ENCODE assay signal across 24 cellular contexts in the genomic region with DNA sequence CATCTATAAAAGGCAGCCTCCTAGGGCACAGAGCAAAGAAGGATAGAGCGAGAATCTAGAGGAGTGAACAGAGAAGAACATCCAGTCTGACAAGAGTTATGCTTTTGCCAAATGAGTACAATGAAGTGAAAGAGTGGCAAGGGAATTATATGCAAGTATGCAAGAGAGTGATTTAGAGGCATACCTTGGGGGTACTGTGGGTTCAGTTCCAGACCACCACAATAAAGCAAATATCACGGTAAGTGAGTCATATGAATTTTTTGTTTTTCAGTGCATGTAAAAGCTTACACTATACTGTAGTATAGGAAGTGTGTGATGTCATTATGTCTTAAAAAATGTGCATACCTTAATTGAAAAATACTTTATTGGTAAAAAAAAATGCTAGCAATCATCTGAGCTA.
A peak's percentile ranks its signal among the peaks of the same experiment; 100 is the strongest.
DNase-seq lines count a peak whose midpoint lies in the region; ATAC-seq, FAIRE-seq and TF ChIP-seq lines count a peak whose summit lies in the region.
"Had no signal": no experiment of that assay in that cellular context is flagged by ENCODE, and none has a peak within 500 bp of the region (broad histone marks: within the 10 kb centered on the region; RNA-seq: fewer than 3 reads in every experiment).

No MANE protein-coding gene starts in this region.

- H3K4me3 Mint-ChIP-seq in activated naive CD8-positive, alpha-beta T cell treated with anti-CD3 and anti-CD28 coated beads, Interleukin-2, amount 50 U/mL, for 24 hours, result no peak overlapping the region
- H3K4me3 Mint-ChIP-seq in activated naive CD8-positive, alpha-beta T cell treated with anti-CD3 and anti-CD28 coated beads for 36 hours, result no peak overlapping the region
- no peak overlapping the region for H3K4me3 Mint-ChIP-seq in astrocyte (ENCODE audit: unreplicated experiment)
- H3K4me3 Mint-ChIP-seq in naive thymus-derived CD8-positive, alpha-beta T cell, result no peak overlapping the region
- H3K4me3 Mint-ChIP-seq: CD14-positive monocyte; CD4-positive, alpha-beta T cell; HFFc6 had no signal

- H3K9me3 Mint-ChIP-seq in activated naive CD8-positive, alpha-beta T cell treated with anti-CD3 and anti-CD28 coated beads, Interleukin-2, amount 50 U/mL, for 24 hours, result peaks cover 7% of the 10 kb centered on the region
- no peaks in the 10 kb centered on the region for H3K9me3 Mint-ChIP-seq in activated naive CD8-positive, alpha-beta T cell treated with anti-CD3 and anti-CD28 coated beads for 36 hours
- H3K9me3 Mint-ChIP-seq in astrocyte (ENCODE audit: unreplicated experiment), result no peaks in the 10 kb centered on the region
- H3K9me3 Mint-ChIP-seq in naive thymus-derived CD8-positive, alpha-beta T cell, result peaks cover 0 to 12% (median 0%) of the 10 kb centered on the region in 9 donors
- H3K9me3 Mint-ChIP-seq: CD4-positive, alpha-beta T cell; HFFc6 had no signal

- no peaks in the 10 kb centered on the region for H3K9me3 ChIP-seq in astrocyte (ENCODE audit: insufficient read depth, low read depth, low read length)
- H3K9me3 ChIP-seq: BE2C, HAP-1 had no signal

- no peak for DNase-seq in activated naive CD8-positive, alpha-beta T cell treated with anti-CD3 and anti-CD28 coated beads, Interleukin-2, amount 50 U/mL, for 24 hours
- DNase-seq in activated naive CD8-positive, alpha-beta T cell treated with anti-CD3 and anti-CD28 coated beads for 36 hours, result no peak
- peak; percentile 20 for DNase-seq in astrocyte (ENCODE audit: low read depth)
- no peak for DNase-seq in naive thymus-derived CD8-positive, alpha-beta T cell
- DNase-seq in GM03348 (ENCODE audit: low spot score), result no peak
- DNase-seq in NOMO-1 treated with dmso at 0.1 percent for 144 hours (lab: John Stamatoyannopoulos, UW; ENCODE audit: unreplicated experiment), result no peak
- DNase-seq: 8988T; ACHN; AML-193; BE2C; Calu3; CD4-positive, alpha-beta T cell; COR-L47; DMS53; DMS79 treated with DMSO at 0.1 percent for 48 hours; GF-D8; GOT3; HFFc6 had no signal

- no peak overlapping the region for H3K27ac Mint-ChIP-seq in activated naive CD8-positive, alpha-beta T cell treated with anti-CD3 and anti-CD28 coated beads, Interleukin-2, amount 50 U/mL, for 24 hours
- H3K27ac Mint-ChIP-seq in activated naive CD8-positive, alpha-beta T cell treated with anti-CD3 and anti-CD28 coated beads for 36 hours, result no peak overlapping the region
- no peak overlapping the region for H3K27ac Mint-ChIP-seq in astrocyte (ENCODE audit: unreplicated experiment)
- H3K27ac Mint-ChIP-seq in naive thymus-derived CD8-positive, alpha-beta T cell, result no peak overlapping the region
- H3K27ac Mint-ChIP-seq: CD14-positive monocyte; CD4-positive, alpha-beta T cell; HFFc6 had no signal

- no peak overlapping the region for H3K27ac ChIP-seq in astrocyte (ENCODE audit: low read depth, low read length)
- H3K27ac ChIP-seq: A549; BLaER1 treated with 17β-estradiol and CSF1 and Interleukin-3, amounts not matched to agents 10 nM and 100 nM had no signal

- peaks cover 4% of the 10 kb centered on the region for H3K4me1 Mint-ChIP-seq in activated naive CD8-positive, alpha-beta T cell treated with anti-CD3 and anti-CD28 coated beads, Interleukin-2, amount 50 U/mL, for 24 hours
- peaks cover 7% of the 10 kb centered on the region for H3K4me1 Mint-ChIP-seq in activated naive CD8-positive, alpha-beta T cell treated with anti-CD3 and anti-CD28 coated beads for 36 hours
- no peaks in the 10 kb centered on the region for H3K4me1 Mint-ChIP-seq in astrocyte (ENCODE audit: low read depth, unreplicated experiment)
- peaks cover 4 to 6% (median 5%) of the 10 kb centered on the region in 4 donors for H3K4me1 Mint-ChIP-seq in naive thymus-derived CD8-positive, alpha-beta T cell

- FAIRE-seq in astrocyte (lab: Jason Lieb, UNC), result no peak
- FAIRE-seq: A549, GM12892, H54 had no signal

- H3K36me3 ChIP-seq in astrocyte (ENCODE audit: insufficient read depth, low read length), result no peaks in the 10 kb centered on the region
- H3K36me3 ChIP-seq: BE2C; BLaER1 treated with 17β-estradiol and CSF1 and Interleukin-3, amounts not matched to agents 10 nM and 100 nM; HAP-1 had no signal

- H3K27me3 ChIP-seq in astrocyte (ENCODE audit: insufficient read depth, low read length), result no peaks in the 10 kb centered on the region
- H3K27me3 ChIP-seq: BE2C; BLaER1 treated with 17β-estradiol and CSF1 and Interleukin-3, amounts not matched to agents 10 nM and 100 nM had no signal

- TF ChIP-seq CTCF in astrocyte (IDR thresholded peaks at IDR 0.05; ENCODE audit: insufficient read depth, low read depth, low read length), result no peak

- no peaks in the 10 kb centered on the region for H3K36me3 Mint-ChIP-seq in activated naive CD8-positive, alpha-beta T cell treated with anti-CD3 and anti-CD28 coated beads, Interleukin-2, amount 50 U/mL, for 24 hours (ENCODE audit: low read depth)
- peaks cover 4% of the 10 kb centered on the region for H3K36me3 Mint-ChIP-seq in activated naive CD8-positive, alpha-beta T cell treated with anti-CD3 and anti-CD28 coated beads for 36 hours
- H3K36me3 Mint-ChIP-seq in astrocyte (ENCODE audit: low read depth, unreplicated experiment), result no peaks in the 10 kb centered on the region
- peaks cover 0 to 15% (median 13%) of the 10 kb centered on the region in 3 donors for H3K36me3 Mint-ChIP-seq in naive thymus-derived CD8-positive, alpha-beta T cell
- H3K36me3 Mint-ChIP-seq: CD14-positive monocyte had no signal

- no peak overlapping the region for H3K4me3 ChIP-seq in astrocyte (ENCODE audit: insufficient read depth, low read depth, low read length)
- H3K4me3 ChIP-seq: A549; BLaER1 treated with 17β-estradiol and CSF1 and Interleukin-3, amounts not matched to agents 10 nM and 100 nM; HAP-1 had no signal

- H3K27me3 Mint-ChIP-seq in activated naive CD8-positive, alpha-beta T cell treated with anti-CD3 and anti-CD28 coated beads, Interleukin-2, amount 50 U/mL, for 24 hours, result no peaks in the 10 kb centered on the region
- H3K27me3 Mint-ChIP-seq in activated naive CD8-positive, alpha-beta T cell treated with anti-CD3 and anti-CD28 coated beads for 36 hours, result no peaks in the 10 kb centered on the region
- H3K27me3 Mint-ChIP-seq in astrocyte (ENCODE audit: low read depth, unreplicated experiment), result no peaks in the 10 kb centered on the region
- no peaks in the 10 kb centered on the region for H3K27me3 Mint-ChIP-seq in naive thymus-derived CD8-positive, alpha-beta T cell
- H3K27me3 Mint-ChIP-seq: CD4-positive, alpha-beta T cell had no signal

- no peak overlapping the region for H3K4me2 ChIP-seq in astrocyte (ENCODE audit: low read length)
- H3K4me2 ChIP-seq: A549; BLaER1 treated with 17β-estradiol and CSF1 and Interleukin-3, amounts not matched to agents 10 nM and 100 nM had no signal

- POLR2A ChIA-PET in naive thymus-derived CD8-positive, alpha-beta T cell (lab: Charles Lee), result interaction anchor here (0.8 kb wide), 1 partner anchor 11 kb away, joined by 3 read pairs; no protein-coding TSS in a partner anchor

- ATAC-seq in activated naive CD8-positive, alpha-beta T cell treated with anti-CD3 and anti-CD28 coated beads, Interleukin-2, amount 50 U/mL, for 24 hours, result peak; percentile 54
- ATAC-seq in naive thymus-derived CD8-positive, alpha-beta T cell, result peak; percentile 44 to 54
- ATAC-seq: A549 had no signal

- H2AFZ ChIP-seq in astrocyte (ENCODE audit: low read depth, low read length), result no peak overlapping the region

- no peaks in the 10 kb centered on the region for H3K4me1 ChIP-seq in astrocyte (ENCODE audit: insufficient read depth, low read length)
- H3K4me1 ChIP-seq: A549; BLaER1 treated with 17β-estradiol and CSF1 and Interleukin-3, amounts not matched to agents 10 nM and 100 nM; HAP-1 had no signal

- H4K20me1 ChIP-seq in astrocyte (ENCODE audit: insufficient read depth, low read length), result no peaks in the 10 kb centered on the region
- H4K20me1 ChIP-seq: BLaER1 treated with 17β-estradiol and CSF1 and Interleukin-3, amounts not matched to agents 10 nM and 100 nM had no signal

- no peak overlapping the region for H3K9ac ChIP-seq in astrocyte (ENCODE audit: low read length)
- H3K9ac ChIP-seq: BLaER1 treated with 17β-estradiol and CSF1 and Interleukin-3, amounts not matched to agents 10 nM and 100 nM had no signal

- H3K79me2 ChIP-seq in astrocyte (ENCODE audit: insufficient read depth, low read length), result no peaks in the 10 kb centered on the region
